38 cellular contexts compared by ENCODE assay signal in genomic region chr10:132342553-132342952, GRCh38.
"Had no signal": no experiment of that assay in that cellular context is flagged by ENCODE, and none has a peak within 500 bp of the region (broad histone marks: within the 10 kb centered on the region; RNA-seq: fewer than 3 reads in every experiment).

No MANE protein-coding gene starts in this region.

- H3K4me1 ChIP-seq: adrenal gland, ascending aorta, body of pancreas, breast epithelium had no signal

- H3K4me1 Mint-ChIP-seq: activated naive CD8-positive, alpha-beta T cell treated with anti-CD3 and anti-CD28 coated beads, Interleukin-2, amount 10 ng/mL, durations not matched to agents 7 days and 5 days; activated naive CD8-positive, alpha-beta T cell treated with anti-CD3 and anti-CD28 coated beads, Interleukin-2, amount 50 U/mL, for 24 hours; activated T-helper 17 cell treated with anti-CD3 and anti-CD28 coated beads, Interleukin-2, amount 50 U/mL, for 72 hours; central memory CD8-positive, alpha-beta T cell had no signal

- DNase-seq: activated effector memory CD4-positive, alpha-beta T cell treated with anti-CD3 and anti-CD28 coated beads, Interleukin-2, amount 50 U/mL, for 16 hours; activated effector memory CD4-positive, alpha-beta T cell treated with Interleukin-2 at 50 U/mL for 16 hours; activated gamma-delta T cell; activated gamma-delta T cell treated with Interleukin-2 at 50 U/mL for 16 hours; activated naive CD4-positive, alpha-beta T cell; activated naive CD4-positive, alpha-beta T cell treated with anti-CD3 and anti-CD28 coated beads for 36 hours; activated naive CD4-positive, alpha-beta T cell treated with anti-CD3 and anti-CD28 coated beads, Interleukin-2, amount 10 ng/mL, durations not matched to agents 7 days and 5 days; activated naive CD4-positive, alpha-beta T cell treated with anti-CD3 and anti-CD28 coated beads, Interleukin-2, amount 50 U/mL, for 16 hours; activated naive CD4-positive, alpha-beta T cell treated with Interleukin-2 at 50 U/mL for 16 hours; activated naive CD8-positive, alpha-beta T cell treated with anti-CD3 and anti-CD28 coated beads for 36 hours; activated naive CD8-positive, alpha-beta T cell treated with anti-CD3 and anti-CD28 coated beads, Interleukin-2, amount 10 ng/mL, durations not matched to agents 7 days and 5 days; activated naive CD8-positive, alpha-beta T cell treated with anti-CD3 and anti-CD28 coated beads, Interleukin-2, amount 50 U/mL, for 24 hours; activated T-cell treated with anti-CD3 and anti-CD28 coated beads, Interleukin-2, amount 50 U/mL, for 1 hour; activated T-cell treated with anti-CD3 and anti-CD28 coated beads, Interleukin-2, amount 50 U/mL, for 24 hours; activated T-cell treated with anti-CD3 and anti-CD28 coated beads, Interleukin-2, amount 50 U/mL, for 4 hours; activated T-cell treated with anti-CD3 and anti-CD28 coated beads, Interleukin-2, amount 50 U/mL, for 48 hours; activated T-cell treated with anti-CD3 and anti-CD28 coated beads, Interleukin-2, amount 50 U/mL, for 72 hours; adrenal gland; amniotic stem cell; amygdala; anterior cingulate cortex; body of pancreas; brain microvascular endothelial cell; central memory CD4-positive, alpha-beta T cell; cerebellar nuclear complex had no signal

- H3K36me3 Mint-ChIP-seq: activated naive CD4-positive, alpha-beta T cell treated with anti-CD3 and anti-CD28 coated beads, Interleukin-2, amount 50 U/mL, for 72 hours had no signal

- H3K9me3 ChIP-seq: adrenal gland, body of pancreas, breast epithelium had no signal

- H3K9me3 Mint-ChIP-seq: activated naive CD4-positive, alpha-beta T cell treated with anti-CD3 and anti-CD28 coated beads, Interleukin-2, amount 10 ng/mL, durations not matched to agents 7 days and 5 days; activated naive CD4-positive, alpha-beta T cell treated with anti-CD3 and anti-CD28 coated beads, Interleukin-2, amount 50 U/mL, for 24 hours; activated naive CD4-positive, alpha-beta T cell treated with anti-CD3 and anti-CD28 coated beads, Interleukin-2, amount 50 U/mL, for 72 hours; activated naive CD8-positive, alpha-beta T cell treated with anti-CD3 and anti-CD28 coated beads, Interleukin-2, amount 10 ng/mL, durations not matched to agents 7 days and 5 days; activated naive CD8-positive, alpha-beta T cell treated with anti-CD3 and anti-CD28 coated beads, Interleukin-2, amount 50 U/mL, for 24 hours; activated T-cell treated with anti-CD3 and anti-CD28 coated beads, Interleukin-2, amount 50 U/mL, for 4 hours; activated T-helper 1 cell treated with anti-CD3 and anti-CD28 coated beads, Interleukin-12 subunit alpha, Interleukin-12 subunit beta, Interleukin-2, Interleukin-4 antibody, amounts not matched to agents 30 ng/mL and 10 ng/mL and 1 ng/mL, durations not matched to agents 14 hours and 24 hours and 36 hours; activated T-helper 17 cell treated with anti-CD3 and anti-CD28 coated beads, Interleukin-2, amount 50 U/mL, for 72 hours; activated T-helper 2 cell treated with anti-CD3 and anti-CD28 coated beads, Interferon-gamma antibody, Interleukin-2, Interleukin-4, amounts not matched to agents 10 μg/mL and 5 μg/mL and 100 μg/mL, durations not matched to agents 14 hours and 24 hours and 36 hours; central memory CD8-positive, alpha-beta T cell had no signal

- FAIRE-seq: bronchial epithelial cell, colon had no signal

- ATAC-seq: activated naive CD4-positive, alpha-beta T cell treated with anti-CD3 and anti-CD28 coated beads, Interleukin-2, amount 50 U/mL, for 72 hours; activated naive CD8-positive, alpha-beta T cell treated with anti-CD3 and anti-CD28 coated beads, Interleukin-2, amount 50 U/mL, for 24 hours; activated T-cell treated with anti-CD3 and anti-CD28 coated beads, Interleukin-2, amount 50 U/mL, for 4 hours; activated T-cell treated with anti-CD3 and anti-CD28 coated beads, Interleukin-2, amount 50 U/mL, for 72 hours; activated T-helper 17 cell treated with anti-CD3 and anti-CD28 coated beads, Interleukin-2, amount 50 U/mL, for 72 hours; body of pancreas had no signal

- H3K4me3 Mint-ChIP-seq: activated naive CD4-positive, alpha-beta T cell treated with anti-CD3 and anti-CD28 coated beads for 36 hours; activated naive CD4-positive, alpha-beta T cell treated with anti-CD3 and anti-CD28 coated beads, Interleukin-2, amount 10 ng/mL, durations not matched to agents 7 days and 5 days; activated naive CD4-positive, alpha-beta T cell treated with anti-CD3 and anti-CD28 coated beads, Interleukin-2, amount 50 U/mL, for 24 hours; activated naive CD8-positive, alpha-beta T cell; activated naive CD8-positive, alpha-beta T cell treated with anti-CD3 and anti-CD28 coated beads for 36 hours; activated naive CD8-positive, alpha-beta T cell treated with anti-CD3 and anti-CD28 coated beads, Interleukin-2, amount 10 ng/mL, durations not matched to agents 7 days and 5 days; activated naive CD8-positive, alpha-beta T cell treated with anti-CD3 and anti-CD28 coated beads, Interleukin-2, amount 50 U/mL, for 24 hours; activated T-cell treated with anti-CD3 and anti-CD28 coated beads, Interleukin-2, amount 50 U/mL, for 24 hours; activated T-cell treated with anti-CD3 and anti-CD28 coated beads, Interleukin-2, amount 50 U/mL, for 4 hours; activated T-cell treated with anti-CD3 and anti-CD28 coated beads, Interleukin-2, amount 50 U/mL, for 72 hours; activated T-helper 1 cell treated with anti-CD3 and anti-CD28 coated beads, Interleukin-12 subunit alpha, Interleukin-12 subunit beta, Interleukin-2, Interleukin-4 antibody, amounts not matched to agents 30 ng/mL and 10 ng/mL and 1 ng/mL, durations not matched to agents 14 hours and 24 hours and 36 hours; activated T-helper 17 cell treated with anti-CD3 and anti-CD28 coated beads, Interleukin-2, amount 50 U/mL, for 72 hours; brain; central memory CD8-positive, alpha-beta T cell had no signal

- H3K27me3 ChIP-seq: adrenal gland, ascending aorta, body of pancreas, brain microvascular endothelial cell, breast epithelium, cardiac muscle cell had no signal

- H3K4me3 ChIP-seq: adrenal gland, ascending aorta, body of pancreas, breast epithelium, cardiac muscle cell had no signal

- H3K27ac Mint-ChIP-seq: activated naive CD4-positive, alpha-beta T cell treated with anti-CD3 and anti-CD28 coated beads for 36 hours; activated naive CD4-positive, alpha-beta T cell treated with anti-CD3 and anti-CD28 coated beads, Interleukin-2, amount 10 ng/mL, durations not matched to agents 7 days and 5 days; activated naive CD4-positive, alpha-beta T cell treated with anti-CD3 and anti-CD28 coated beads, Interleukin-2, amount 50 U/mL, for 72 hours; activated naive CD8-positive, alpha-beta T cell; activated naive CD8-positive, alpha-beta T cell treated with anti-CD3 and anti-CD28 coated beads for 36 hours; activated naive CD8-positive, alpha-beta T cell treated with anti-CD3 and anti-CD28 coated beads, Interleukin-2, amount 10 ng/mL, durations not matched to agents 7 days and 5 days; activated naive CD8-positive, alpha-beta T cell treated with anti-CD3 and anti-CD28 coated beads, Interleukin-2, amount 50 U/mL, for 24 hours; activated T-cell treated with anti-CD3 and anti-CD28 coated beads, Interleukin-2, amount 50 U/mL, for 24 hours; activated T-cell treated with anti-CD3 and anti-CD28 coated beads, Interleukin-2, amount 50 U/mL, for 72 hours; activated T-helper 1 cell treated with anti-CD3 and anti-CD28 coated beads, Interleukin-12 subunit alpha, Interleukin-12 subunit beta, Interleukin-2, Interleukin-4 antibody, amounts not matched to agents 30 ng/mL and 10 ng/mL and 1 ng/mL, durations not matched to agents 14 hours and 24 hours and 36 hours; activated T-helper 17 cell treated with anti-CD3 and anti-CD28 coated beads, Interleukin-2, amount 50 U/mL, for 72 hours; activated T-helper 2 cell treated with anti-CD3 and anti-CD28 coated beads, Interferon-gamma antibody, Interleukin-2, Interleukin-4, amounts not matched to agents 10 μg/mL and 5 μg/mL and 100 μg/mL, durations not matched to agents 14 hours and 24 hours and 36 hours; brain had no signal

- H3K36me3 ChIP-seq: brain microvascular endothelial cell, breast epithelium had no signal

- H3K27ac ChIP-seq: adrenal gland, ascending aorta, body of pancreas, brain microvascular endothelial cell, breast epithelium, cardiac muscle cell had no signal

- H3K27me3 Mint-ChIP-seq: activated naive CD4-positive, alpha-beta T cell treated with anti-CD3 and anti-CD28 coated beads, Interleukin-2, amount 10 ng/mL, durations not matched to agents 7 days and 5 days; activated naive CD4-positive, alpha-beta T cell treated with anti-CD3 and anti-CD28 coated beads, Interleukin-2, amount 50 U/mL, for 24 hours; activated naive CD8-positive, alpha-beta T cell; activated naive CD8-positive, alpha-beta T cell treated with anti-CD3 and anti-CD28 coated beads for 36 hours; activated naive CD8-positive, alpha-beta T cell treated with anti-CD3 and anti-CD28 coated beads, Interleukin-2, amount 10 ng/mL, durations not matched to agents 7 days and 5 days; activated naive CD8-positive, alpha-beta T cell treated with anti-CD3 and anti-CD28 coated beads, Interleukin-2, amount 50 U/mL, for 24 hours; activated T-cell treated with anti-CD3 and anti-CD28 coated beads, Interleukin-2, amount 50 U/mL, for 24 hours; activated T-helper 17 cell treated with anti-CD3 and anti-CD28 coated beads, Interleukin-2, amount 50 U/mL, for 72 hours; brain; central memory CD8-positive, alpha-beta T cell had no signal
